In the genomic region with DNA sequence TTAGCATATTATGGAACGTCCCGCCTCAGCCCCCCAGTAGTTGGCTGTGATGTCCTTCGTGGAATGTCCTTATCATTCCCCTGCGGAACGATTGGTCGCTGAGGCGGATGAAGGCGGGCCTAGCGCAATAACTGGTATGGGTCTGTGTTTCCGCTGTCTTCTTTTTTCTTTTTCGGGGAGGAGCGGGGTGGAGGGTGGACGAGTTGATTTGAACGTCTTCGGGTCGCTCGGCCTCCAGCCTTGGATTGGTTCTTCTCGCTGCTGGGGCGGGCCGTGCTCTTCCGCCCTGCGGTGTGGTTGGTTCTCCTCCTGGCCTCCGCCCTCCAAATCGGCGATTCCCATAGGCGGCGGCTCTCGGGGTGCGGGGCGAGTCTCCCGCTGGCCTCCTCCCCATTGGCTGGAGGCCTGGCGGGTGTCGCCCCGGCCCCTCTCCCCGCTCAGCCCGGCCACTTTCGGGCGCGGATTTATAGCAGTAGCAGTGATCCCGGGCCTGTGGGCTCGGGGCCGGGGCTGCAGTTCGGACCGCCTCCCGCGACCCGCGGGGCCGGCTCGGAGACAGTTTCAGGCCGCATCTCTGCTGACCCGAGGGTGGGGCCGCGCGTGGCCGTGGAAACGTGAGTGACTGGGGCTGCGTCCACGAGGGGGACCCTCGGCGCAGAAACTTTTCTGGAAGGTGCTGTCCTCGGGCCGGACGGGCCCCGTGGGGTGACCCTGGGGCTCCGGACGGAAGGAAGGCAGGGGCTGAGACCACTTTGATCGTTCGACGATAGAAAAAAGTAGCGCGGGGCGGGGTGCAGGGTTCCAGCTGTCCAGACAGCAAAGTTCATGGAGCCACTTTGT, we compare ENCODE assay signal across 1 cellular context.
TF ChIP-seq lines count a peak whose summit lies in the region.

No MANE protein-coding gene starts in this region.

TF ChIP-seq in K562, 482 proteins besides CTCF, POLR2A, EP300 and RAD21 (continued from another document and continues in another):
- TF ChIP-seq, protein P1, sequence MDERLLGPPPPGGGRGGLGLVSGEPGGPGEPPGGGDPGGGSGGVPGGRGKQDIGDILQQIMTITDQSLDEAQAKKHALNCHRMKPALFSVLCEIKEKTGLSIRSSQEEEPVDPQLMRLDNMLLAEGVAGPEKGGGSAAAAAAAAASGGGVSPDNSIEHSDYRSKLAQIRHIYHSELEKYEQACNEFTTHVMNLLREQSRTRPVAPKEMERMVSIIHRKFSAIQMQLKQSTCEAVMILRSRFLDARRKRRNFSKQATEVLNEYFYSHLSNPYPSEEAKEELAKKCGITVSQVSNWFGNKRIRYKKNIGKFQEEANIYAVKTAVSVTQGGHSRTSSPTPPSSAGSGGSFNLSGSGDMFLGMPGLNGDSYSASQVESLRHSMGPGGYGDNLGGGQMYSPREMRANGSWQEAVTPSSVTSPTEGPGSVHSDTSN (CRISPR knock-in tag; IDR thresholded peaks at IDR 0.05; ENCODE audit: low read depth): no peak
- TF ChIP-seq, protein P1 (tag; conservative IDR thresholded peaks at IDR 0.05; ENCODE audit: low read depth): peak; percentile 80
- TF ChIP-seq, protein P2, sequence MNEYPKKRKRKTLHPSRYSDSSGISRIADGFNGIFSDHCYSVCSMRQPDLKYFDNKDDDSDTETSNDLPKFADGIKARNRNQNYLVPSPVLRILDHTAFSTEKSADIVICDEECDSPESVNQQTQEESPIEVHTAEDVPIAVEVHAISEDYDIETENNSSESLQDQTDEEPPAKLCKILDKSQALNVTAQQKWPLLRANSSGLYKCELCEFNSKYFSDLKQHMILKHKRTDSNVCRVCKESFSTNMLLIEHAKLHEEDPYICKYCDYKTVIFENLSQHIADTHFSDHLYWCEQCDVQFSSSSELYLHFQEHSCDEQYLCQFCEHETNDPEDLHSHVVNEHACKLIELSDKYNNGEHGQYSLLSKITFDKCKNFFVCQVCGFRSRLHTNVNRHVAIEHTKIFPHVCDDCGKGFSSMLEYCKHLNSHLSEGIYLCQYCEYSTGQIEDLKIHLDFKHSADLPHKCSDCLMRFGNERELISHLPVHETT (CRISPR knock-in tag; conservative IDR thresholded peaks at IDR 0.05 in 1 of 2, IDR thresholded peaks at IDR 0.05 in 1 of 2): no peak
- TF ChIP-seq, protein P3, sequence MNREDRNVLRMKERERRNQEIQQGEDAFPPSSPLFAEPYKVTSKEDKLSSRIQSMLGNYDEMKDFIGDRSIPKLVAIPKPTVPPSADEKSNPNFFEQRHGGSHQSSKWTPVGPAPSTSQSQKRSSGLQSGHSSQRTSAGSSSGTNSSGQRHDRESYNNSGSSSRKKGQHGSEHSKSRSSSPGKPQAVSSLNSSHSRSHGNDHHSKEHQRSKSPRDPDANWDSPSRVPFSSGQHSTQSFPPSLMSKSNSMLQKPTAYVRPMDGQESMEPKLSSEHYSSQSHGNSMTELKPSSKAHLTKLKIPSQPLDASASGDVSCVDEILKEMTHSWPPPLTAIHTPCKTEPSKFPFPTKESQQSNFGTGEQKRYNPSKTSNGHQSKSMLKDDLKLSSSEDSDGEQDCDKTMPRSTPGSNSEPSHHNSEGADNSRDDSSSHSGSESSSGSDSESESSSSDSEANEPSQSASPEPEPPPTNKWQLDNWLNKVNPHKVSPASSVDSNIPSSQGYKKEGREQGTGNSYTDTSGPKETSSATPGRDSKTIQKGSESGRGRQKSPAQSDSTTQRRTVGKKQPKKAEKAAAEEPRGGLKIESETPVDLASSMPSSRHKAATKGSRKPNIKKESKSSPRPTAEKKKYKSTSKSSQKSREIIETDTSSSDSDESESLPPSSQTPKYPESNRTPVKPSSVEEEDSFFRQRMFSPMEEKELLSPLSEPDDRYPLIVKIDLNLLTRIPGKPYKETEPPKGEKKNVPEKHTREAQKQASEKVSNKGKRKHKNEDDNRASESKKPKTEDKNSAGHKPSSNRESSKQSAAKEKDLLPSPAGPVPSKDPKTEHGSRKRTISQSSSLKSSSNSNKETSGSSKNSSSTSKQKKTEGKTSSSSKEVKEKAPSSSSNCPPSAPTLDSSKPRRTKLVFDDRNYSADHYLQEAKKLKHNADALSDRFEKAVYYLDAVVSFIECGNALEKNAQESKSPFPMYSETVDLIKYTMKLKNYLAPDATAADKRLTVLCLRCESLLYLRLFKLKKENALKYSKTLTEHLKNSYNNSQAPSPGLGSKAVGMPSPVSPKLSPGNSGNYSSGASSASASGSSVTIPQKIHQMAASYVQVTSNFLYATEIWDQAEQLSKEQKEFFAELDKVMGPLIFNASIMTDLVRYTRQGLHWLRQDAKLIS (CRISPR knock-in tag; IDR thresholded peaks at IDR 0.05): no peak
- TF ChIP-seq, protein P4, sequence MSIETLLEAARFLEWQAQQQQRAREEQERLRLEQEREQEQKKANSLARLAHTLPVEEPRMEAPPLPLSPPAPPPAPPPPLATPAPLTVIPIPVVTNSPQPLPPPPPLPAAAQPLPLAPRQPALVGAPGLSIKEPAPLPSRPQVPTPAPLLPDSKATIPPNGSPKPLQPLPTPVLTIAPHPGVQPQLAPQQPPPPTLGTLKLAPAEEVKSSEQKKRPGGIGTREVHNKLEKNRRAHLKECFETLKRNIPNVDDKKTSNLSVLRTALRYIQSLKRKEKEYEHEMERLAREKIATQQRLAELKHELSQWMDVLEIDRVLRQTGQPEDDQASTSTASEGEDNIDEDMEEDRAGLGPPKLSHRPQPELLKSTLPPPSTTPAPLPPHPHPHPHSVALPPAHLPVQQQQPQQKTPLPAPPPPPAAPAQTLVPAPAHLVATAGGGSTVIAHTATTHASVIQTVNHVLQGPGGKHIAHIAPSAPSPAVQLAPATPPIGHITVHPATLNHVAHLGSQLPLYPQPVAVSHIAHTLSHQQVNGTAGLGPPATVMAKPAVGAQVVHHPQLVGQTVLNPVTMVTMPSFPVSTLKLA (conservative IDR thresholded peaks at IDR 0.05): peak; percentile 62 to 77
- TF ChIP-seq HMG20B (CRISPR knock-in tag; IDR thresholded peaks at IDR 0.05): no peak
- TF ChIP-seq, protein P5, sequence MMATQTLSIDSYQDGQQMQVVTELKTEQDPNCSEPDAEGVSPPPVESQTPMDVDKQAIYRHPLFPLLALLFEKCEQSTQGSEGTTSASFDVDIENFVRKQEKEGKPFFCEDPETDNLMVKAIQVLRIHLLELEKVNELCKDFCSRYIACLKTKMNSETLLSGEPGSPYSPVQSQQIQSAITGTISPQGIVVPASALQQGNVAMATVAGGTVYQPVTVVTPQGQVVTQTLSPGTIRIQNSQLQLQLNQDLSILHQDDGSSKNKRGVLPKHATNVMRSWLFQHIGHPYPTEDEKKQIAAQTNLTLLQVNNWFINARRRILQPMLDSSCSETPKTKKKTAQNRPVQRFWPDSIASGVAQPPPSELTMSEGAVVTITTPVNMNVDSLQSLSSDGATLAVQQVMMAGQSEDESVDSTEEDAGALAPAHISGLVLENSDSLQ (IDR thresholded peaks at IDR 0.05): peak; percentile 95
- TF ChIP-seq SMAD1 (IDR thresholded peaks at IDR 0.05; ENCODE audit: low read depth, low read length, partially characterized antibody): no peak
- peak; percentile 79; the same call in 1 of the 2 replicates for TF ChIP-seq PHF21A (IDR thresholded peaks at IDR 0.05; ENCODE audit: borderline replicate concordance, low read depth)
- peak; percentile 62 for TF ChIP-seq TAF1 (IDR thresholded peaks at IDR 0.05; ENCODE audit: control insufficient read depth, extremely low read depth, insufficient read depth, low read length, severe bottlenecking)
- TF ChIP-seq RBBP5 (IDR thresholded peaks at IDR 0.05; ENCODE audit: borderline replicate concordance, insufficient read depth, low read length, poor library complexity, severe bottlenecking): peak; percentile 46
- peak; percentile 60 for TF ChIP-seq ZFX (CRISPR knock-in tag; IDR thresholded peaks at IDR 0.05)
- peak; percentile 52; the same call in 1 of the 2 replicates for TF ChIP-seq ELF1 (tag; IDR thresholded peaks at IDR 0.05)
- no peak for TF ChIP-seq KDM4B (IDR thresholded peaks at IDR 0.05; ENCODE audit: borderline replicate concordance in 2 of 2, low read depth in 1 of 2)
- no peak for TF ChIP-seq ZNF57 (CRISPR knock-in tag; IDR thresholded peaks at IDR 0.05)
- peak; percentile 95 for TF ChIP-seq NFYB (IDR thresholded peaks at IDR 0.05; ENCODE audit: extremely low read depth, insufficient read length)
- TF ChIP-seq ZNF217 (CRISPR knock-in tag; IDR thresholded peaks at IDR 0.05): no peak
- TF ChIP-seq HLTF (IDR thresholded peaks at IDR 0.05): no peak
- no peak for TF ChIP-seq ESRRA (IDR thresholded peaks at IDR 0.05; ENCODE audit: borderline replicate concordance, low read depth)
- no peak for TF ChIP-seq ZNF644 (tag; IDR thresholded peaks at IDR 0.05; ENCODE audit: low read depth)
- no peak for TF ChIP-seq ZNF316 (IDR thresholded peaks at IDR 0.05)
- TF ChIP-seq SIRT6 (IDR thresholded peaks at IDR 0.05; ENCODE audit: low read depth, low read length): no peak
- no peak for TF ChIP-seq POLR3A (IDR thresholded peaks at IDR 0.05; ENCODE audit: borderline replicate concordance, extremely low read depth, insufficient read depth, insufficient read length)
- peak; percentile 86 for TF ChIP-seq FOS (IDR thresholded peaks at IDR 0.05; ENCODE audit: extremely low read depth, insufficient read length)
- no peak for TF ChIP-seq FOXA1 (IDR thresholded peaks at IDR 0.05; ENCODE audit: borderline replicate concordance)
- TF ChIP-seq, protein P6, sequence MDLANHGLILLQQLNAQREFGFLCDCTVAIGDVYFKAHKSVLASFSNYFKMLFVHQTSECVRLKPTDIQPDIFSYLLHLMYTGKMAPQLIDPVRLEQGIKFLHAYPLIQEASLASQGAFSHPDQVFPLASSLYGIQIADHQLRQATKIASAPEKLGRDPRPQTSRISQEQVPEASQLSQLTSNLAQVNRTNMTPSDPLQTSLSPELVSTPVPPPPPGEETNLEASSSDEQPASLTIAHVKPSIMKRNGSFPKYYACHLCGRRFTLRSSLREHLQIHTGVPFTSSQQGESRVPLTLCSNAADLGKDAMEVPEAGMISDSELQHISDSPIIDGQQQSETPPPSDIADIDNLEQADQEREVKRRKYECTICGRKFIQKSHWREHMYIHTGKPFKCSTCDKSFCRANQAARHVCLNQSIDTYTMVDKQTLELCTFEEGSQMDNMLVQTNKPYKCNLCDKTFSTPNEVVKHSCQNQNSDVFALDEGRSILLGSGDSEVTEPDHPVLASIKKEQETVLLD (IDR thresholded peaks at IDR 0.05): peak; percentile 57; the same call in 1 of the 2 replicates
- TF ChIP-seq, protein P7, sequence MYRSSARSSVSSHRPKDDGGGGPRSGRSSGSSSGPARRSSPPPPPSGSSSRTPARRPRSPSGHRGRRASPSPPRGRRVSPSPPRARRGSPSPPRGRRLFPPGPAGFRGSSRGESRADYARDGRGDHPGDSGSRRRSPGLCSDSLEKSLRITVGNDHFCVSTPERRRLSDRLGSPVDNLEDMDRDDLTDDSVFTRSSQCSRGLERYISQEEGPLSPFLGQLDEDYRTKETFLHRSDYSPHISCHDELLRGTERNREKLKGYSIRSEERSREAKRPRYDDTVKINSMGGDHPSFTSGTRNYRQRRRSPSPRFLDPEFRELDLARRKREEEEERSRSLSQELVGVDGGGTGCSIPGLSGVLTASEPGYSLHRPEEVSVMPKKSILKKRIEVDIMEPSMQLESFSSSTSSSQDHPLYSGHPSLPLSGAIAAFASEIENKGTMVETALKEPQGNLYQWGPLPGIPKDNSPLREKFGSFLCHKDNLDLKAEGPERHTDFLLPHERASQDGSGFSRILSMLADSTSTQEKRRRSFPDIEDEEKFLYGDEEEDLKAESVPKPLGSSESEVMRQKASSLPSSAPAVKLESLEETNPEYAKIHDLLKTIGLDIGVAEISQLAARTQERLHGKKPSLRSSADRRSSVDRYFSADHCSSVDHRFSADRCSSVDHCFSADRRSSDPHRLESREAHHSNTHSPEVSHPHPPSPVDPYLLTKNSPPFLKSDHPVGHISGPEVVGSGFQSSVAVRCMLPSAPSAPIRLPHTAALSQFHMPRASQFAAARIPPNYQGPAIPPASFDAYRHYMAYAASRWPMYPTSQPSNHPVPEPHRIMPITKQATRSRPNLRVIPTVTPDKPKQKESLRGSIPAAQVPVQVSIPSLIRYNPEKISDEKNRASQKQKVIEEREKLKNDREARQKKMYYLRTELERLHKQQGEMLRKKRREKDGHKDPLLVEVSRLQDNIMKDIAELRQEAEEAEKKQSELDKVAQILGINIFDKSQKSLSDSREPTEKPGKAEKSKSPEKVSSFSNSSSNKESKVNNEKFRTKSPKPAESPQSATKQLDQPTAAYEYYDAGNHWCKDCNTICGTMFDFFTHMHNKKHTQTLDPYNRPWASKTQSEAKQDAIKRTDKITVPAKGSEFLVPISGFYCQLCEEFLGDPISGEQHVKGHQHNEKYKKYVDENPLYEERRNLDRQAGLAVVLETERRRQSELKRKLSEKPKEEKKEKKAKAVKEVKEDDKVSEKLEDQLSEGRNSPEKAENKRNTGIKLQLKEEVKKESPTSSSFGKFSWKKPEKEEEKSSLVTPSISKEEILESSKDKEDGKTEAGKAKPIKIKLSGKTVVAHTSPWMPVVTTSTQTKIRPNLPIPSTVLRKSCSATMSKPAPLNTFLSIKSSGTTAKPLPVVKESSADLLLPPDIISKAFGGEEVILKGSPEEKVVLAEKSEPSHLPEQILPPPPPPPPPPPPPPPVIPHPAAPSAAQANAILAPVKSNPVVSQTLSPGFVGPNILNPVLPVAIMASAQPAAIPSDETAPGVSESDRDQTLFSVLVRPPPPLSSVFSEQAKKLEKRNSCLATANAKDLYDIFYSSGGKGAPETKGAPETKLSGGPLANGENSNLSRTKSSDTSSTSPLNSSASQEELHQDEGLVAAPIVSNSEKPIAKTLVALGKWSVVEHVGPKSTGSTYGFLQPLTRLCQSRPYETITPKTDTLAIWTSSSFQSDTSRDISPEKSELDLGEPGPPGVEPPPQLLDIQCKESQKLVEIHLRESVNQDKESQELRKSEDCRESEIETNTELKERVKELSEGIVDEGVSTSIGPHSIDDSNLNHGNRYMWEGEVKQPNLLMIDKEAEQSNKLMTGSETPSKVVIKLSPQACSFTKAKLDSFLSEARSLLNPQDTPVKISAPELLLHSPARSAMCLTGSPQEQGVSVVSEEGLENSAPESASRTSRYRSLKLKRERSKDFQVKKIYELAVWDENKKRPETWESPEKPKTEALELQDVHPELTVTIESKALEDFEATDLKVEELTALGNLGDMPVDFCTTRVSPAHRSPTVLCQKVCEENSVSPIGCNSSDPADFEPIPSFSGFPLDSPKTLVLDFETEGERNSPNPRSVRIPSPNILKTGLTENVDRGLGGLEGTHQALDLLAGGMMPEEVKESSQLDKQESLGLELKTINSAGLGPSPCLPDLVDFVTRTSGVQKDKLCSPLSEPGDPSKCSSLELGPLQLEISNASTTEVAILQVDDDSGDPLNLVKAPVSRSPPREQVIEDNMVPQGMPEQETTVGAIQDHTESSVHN (IDR thresholded peaks at IDR 0.05; ENCODE audit: borderline replicate concordance in 1 of 2, low read depth in 1 of 2): no peak
